In the genomic region with DNA sequence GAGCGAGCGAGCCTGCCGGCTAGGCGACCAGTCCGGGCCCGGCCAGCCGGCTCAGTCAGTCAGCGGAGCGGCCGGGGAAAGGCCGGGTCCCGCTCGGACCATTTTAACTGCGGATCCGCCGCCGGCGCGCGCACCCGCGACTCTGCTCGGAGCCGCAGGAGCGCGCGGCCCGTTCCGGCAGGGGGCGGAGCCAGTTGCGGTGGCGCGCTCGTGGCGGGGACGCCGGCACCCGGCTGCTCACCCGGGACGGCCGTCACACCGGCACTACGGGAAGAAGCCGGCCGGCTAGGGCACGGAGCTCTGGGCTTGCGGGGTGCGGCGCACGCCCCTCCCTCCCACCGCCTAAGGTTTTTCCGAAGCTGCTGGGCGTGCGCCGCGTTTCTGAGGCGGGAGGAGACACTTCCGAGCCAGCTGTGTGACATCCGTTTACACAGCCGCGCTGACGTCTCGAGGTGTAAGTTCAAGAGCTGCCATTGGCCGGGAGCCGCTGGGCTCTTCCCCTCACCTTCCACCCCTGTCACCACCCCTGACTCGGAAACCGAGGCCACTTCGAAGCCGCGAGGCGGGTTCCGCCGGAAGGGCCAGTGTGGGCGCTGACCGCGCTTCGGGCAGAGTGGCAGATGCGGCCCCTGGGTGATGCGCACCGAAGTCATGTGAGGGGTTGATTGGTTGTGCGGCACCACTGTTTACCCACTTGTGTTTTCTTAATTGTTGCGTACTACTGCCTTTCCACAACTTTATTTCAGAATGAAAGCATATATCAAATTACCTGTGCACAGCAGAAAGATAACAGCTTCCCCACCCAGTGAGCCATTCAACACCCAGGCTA, we compare ENCODE assay signal across 8 cellular contexts. TPM values are rescaled to one million over a fixed set of nuclear protein-coding genes. Genes with fewer than 3 reads are reported as not detected.
DNase-seq lines count a peak whose midpoint lies in the region; ATAC-seq and TF ChIP-seq lines count a peak whose summit lies in the region.

Gene FBXL17, minus strand, starts transcription at position 144 of the 829 bp plus-strand sequence.

- 0% methylated on average over 13 of the region's 82 CpGs for WGBS in right lobe of liver (ENCODE audit: insufficient coverage, low coverage, low lambda C conversion rate, missing lambda C conversion rate)

- TF ChIP-seq CTCF in C4-2B (conservative IDR thresholded peaks at IDR 0.05) (no peak), right lobe of liver (IDR thresholded peaks at IDR 0.05) (no peak)

- no peaks in the 10 kb centered on the region for H3K9me3 ChIP-seq in duodenal mucosa (ENCODE audit: control insufficient read depth in 1 of 2, low read length in 2 of 2)
- H3K9me3 ChIP-seq in right lobe of liver, result no peaks in the 10 kb centered on the region

- intact Hi-C loops in right lobe of liver (cut with DNase I), result no loop called here

- TF ChIP-seq POLR2A in right lobe of liver (IDR thresholded peaks at IDR 0.05), result peak; percentile 96

- H3K27me3 ChIP-seq in duodenal mucosa (ENCODE audit: control insufficient read depth in 1 of 2, insufficient read depth in 2 of 2, low read length in 2 of 2) (no peaks in the 10 kb centered on the region), right lobe of liver (no peaks in the 10 kb centered on the region)

- peak within 1 kb of the TSS; percentile 81 to 86 for H3K4me3 ChIP-seq in duodenal mucosa (ENCODE audit: low read depth in 1 of 2, low read length in 2 of 2)
- peak within 1 kb of the TSS; percentile 77 to 93 (median 87) for H3K4me3 ChIP-seq in right lobe of liver

- ATAC-seq in GM19372 (IDR thresholded peaks at IDR 0.05; ENCODE audit: low read depth, unreplicated experiment), result peak; percentile 64
- peak; percentile 76 for ATAC-seq in HG03558 (IDR thresholded peaks at IDR 0.05; ENCODE audit: extremely low read depth, unreplicated experiment)
- ATAC-seq in right lobe of liver, result peak; percentile 88 to 93 (median 90)

- H3K27ac ChIP-seq in C4-2B (peak within 1 kb of the TSS; percentile 99), duodenal mucosa (ENCODE audit: low read depth, low read length) (peak within 1 kb of the TSS; percentile 99), right lobe of liver (peak within 1 kb of the TSS; percentile 96 to 99 (median 98))

- H3K4me1 ChIP-seq in duodenal mucosa (ENCODE audit: control insufficient read depth in 1 of 2, insufficient read depth in 2 of 2, low read length in 2 of 2), result peaks cover 15 to 20% of the 10 kb centered on the region in 2 donors
- H3K4me1 ChIP-seq in right lobe of liver, result peaks cover 0 to 21% (median 1%) of the 10 kb centered on the region in 4 donors

- H3K36me3 ChIP-seq in duodenal mucosa (ENCODE audit: control insufficient read depth in 1 of 2, insufficient read depth in 2 of 2, low read length in 2 of 2) (no peaks in the 10 kb centered on the region), right lobe of liver (no peaks in the 10 kb centered on the region)

- peak within 1 kb of the TSS; percentile 82 to 92 for H3K9ac ChIP-seq in duodenal mucosa (ENCODE audit: low read depth in 1 of 2, low read length in 2 of 2)

- peak; percentile 90 for DNase-seq in NCI-H82 (lab: John Stamatoyannopoulos, UW)
- peak; percentile 90 to 92 for DNase-seq in activated CD4-positive, alpha-beta T cell treated with anti-CD3 and anti-CD28 coated beads, Interleukin-2, amount 50 U/mL, for 48 hours
- peak; percentile 97 to 99 (median 98) for DNase-seq in right lobe of liver
- peak; percentile 76 to 86 for DNase-seq in stimulated activated CD4-positive, alpha-beta T cell treated with anti-CD3 and anti-CD28 coated beads, Interleukin-4, amount 100 ng/mL, for 48 hours (ENCODE audit: low read depth in 2 of 2)

RNA-seq across cellular contexts. Expression of gene FBXL17, which starts in this region (rescaled TPM):
- total RNA-seq in right lobe of liver, result 10 to 100 TPM in 1 of 6 experiments, 1 to 10 TPM in 5; 7.7 to 10.6 (median 9.1) TPM

Comparison
In these comparisons a context has a peak if more than half of its experiments do, and no peak if none do; other contexts are left out.
1. Peak in every context shown above with its lines: DNase-seq, ATAC-seq, H3K4me3 ChIP-seq and H3K27ac ChIP-seq.